Comparison of ENCODE assay signal across 9 cellular contexts in the genomic region with DNA sequence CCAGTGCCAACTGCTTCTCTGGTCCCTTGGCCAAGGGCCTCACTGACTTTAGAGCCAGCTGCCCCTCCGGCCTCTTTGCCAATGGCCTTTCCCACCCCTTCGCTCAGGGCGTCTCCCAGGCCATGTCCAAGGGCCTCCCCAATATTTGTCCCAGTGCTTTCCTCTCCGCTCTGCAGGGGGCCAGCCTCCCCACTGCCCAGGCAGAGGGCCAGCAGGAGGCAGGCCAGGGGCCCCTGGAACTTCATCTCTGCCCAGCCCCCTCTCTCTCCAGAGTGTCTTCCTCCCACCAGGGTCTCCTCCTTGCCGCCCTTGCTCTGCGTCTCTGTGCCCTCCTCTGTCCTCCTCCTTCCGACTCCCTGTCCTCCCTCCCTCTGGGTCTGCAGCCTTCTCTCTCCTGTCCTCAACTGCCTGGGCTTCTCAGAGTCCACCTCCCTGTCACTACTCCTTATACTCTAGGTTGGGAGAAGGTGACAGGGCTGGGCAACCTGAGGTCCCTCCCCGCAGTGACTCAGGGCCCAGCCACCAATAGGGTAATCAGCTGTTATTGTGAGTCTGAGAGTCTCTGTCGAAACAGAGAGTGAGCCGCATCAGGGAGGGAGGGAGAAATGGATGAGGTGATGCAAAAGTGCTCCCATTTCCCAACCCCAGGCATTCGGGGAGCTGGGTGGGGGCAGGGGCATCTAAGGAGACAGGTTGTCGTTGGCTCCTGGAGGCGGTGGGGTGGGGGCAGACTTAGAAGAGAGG. TPM values are rescaled to one million over a fixed set of nuclear protein-coding genes. Genes with fewer than 3 reads are reported as not detected.
A peak's percentile ranks its signal among the peaks of the same experiment; 100 is the strongest.
DNase-seq lines count a peak whose midpoint lies in the region; ATAC-seq, FAIRE-seq and TF ChIP-seq lines count a peak whose summit lies in the region.
"Had no signal": no experiment of that assay in that cellular context is flagged by ENCODE, and none has a peak within 500 bp of the region (broad histone marks: within the 10 kb centered on the region; RNA-seq: fewer than 3 reads in every experiment).

DMKN (minus strand) TSS at position 419 of the 744 bp plus-strand sequence; CDS start at position 245, 174 bp downstream.

- ATAC-seq in stimulated activated effector memory CD8-positive, alpha-beta T cell treated with anti-CD3 and anti-CD28 coated beads, Interleukin-12 subunit alpha, Interleukin-12 subunit beta, amount 100 ng/mL, for 72 hours: peak; percentile 20
- ATAC-seq in HG03095 (IDR thresholded peaks at IDR 0.05; ENCODE audit: unreplicated experiment) (no peak), HG02885 (IDR thresholded peaks at IDR 0.05; ENCODE audit: poor library complexity, unreplicated experiment) (no peak)

- H4K20me1 ChIP-seq in H9 (ENCODE audit: control insufficient read depth, insufficient read depth, insufficient read length): no peaks in the 10 kb centered on the region
- H4K20me1 ChIP-seq in astrocyte (ENCODE audit: insufficient read depth, low read length): no peaks in the 10 kb centered on the region

- POLR2A ChIA-PET in activated CD4-positive, alpha-beta memory T cell treated with anti-CD3 and anti-CD28 coated beads for 36 hours (lab: Charles Lee): no interaction called here

- H3T11ph ChIP-seq in H9 (ENCODE audit: low read length): no peak within 1 kb of the TSS

- no peak within 1 kb of the TSS for H4K8ac ChIP-seq in H9 (replicated peaks; ENCODE audit: insufficient read length, low read depth, low read length)

- H3K4me3 ChIP-seq in astrocyte (ENCODE audit: insufficient read depth, low read depth, low read length) (no peak within 1 kb of the TSS), iPS-18c (ENCODE audit: insufficient read depth, low read depth, low read length) (peak within 1 kb of the TSS; percentile 32)

- H3K9ac ChIP-seq in H9 (ENCODE audit: extremely low read depth, insufficient read length, low read length): no peak within 1 kb of the TSS
- H3K9ac ChIP-seq in astrocyte (ENCODE audit: low read length): no peak within 1 kb of the TSS

- WGBS in H9 (ENCODE audit: extremely low coverage, insufficient read length, low lambda C conversion rate): no CpG with 5 or more reads among the region's 13 CpGs

- CTCF ChIA-PET in activated CD4-positive, alpha-beta memory T cell treated with anti-CD3 and anti-CD28 coated beads for 36 hours (lab: Charles Lee): no interaction called here

- H3K79me2 ChIP-seq in H9 (ENCODE audit: insufficient read depth, low read length) (peaks cover 2% of the 10 kb centered on the region; the same call in 1 of the 2 replicates), astrocyte (ENCODE audit: insufficient read depth, low read length) (no peaks in the 10 kb centered on the region)

- TF ChIP-seq CTCF in H9 (conservative IDR thresholded peaks at IDR 0.05) (no peak), astrocyte (IDR thresholded peaks at IDR 0.05; ENCODE audit: insufficient read depth, low read depth, low read length) (no peak)

- peaks cover 12% of the 10 kb centered on the region for H3K23me2 ChIP-seq in H9 (ENCODE audit: insufficient read length, low read depth, low read length, poor library complexity, severe bottlenecking)

- no peak within 1 kb of the TSS for H2BK120ac ChIP-seq in H9 (ENCODE audit: low read depth, low read length, poor library complexity, severe bottlenecking)

- no peak within 1 kb of the TSS; the same call in 1 of the 2 replicates for H3K14ac ChIP-seq in H9 (ENCODE audit: insufficient read depth, low read length)

- H2BK20ac ChIP-seq in H9 (ENCODE audit: low read depth, low read length, poor library complexity, severe bottlenecking): no peak within 1 kb of the TSS

- no peak within 1 kb of the TSS for H3K4ac ChIP-seq in H9 (ENCODE audit: low read depth, low read length)

- H3K4me2 ChIP-seq in H9 (ENCODE audit: insufficient read depth, insufficient read length, low read length): peak within 1 kb of the TSS; percentile 43
- peak within 1 kb of the TSS; percentile 26 for H3K4me2 ChIP-seq in astrocyte (ENCODE audit: low read length)

- no peak within 1 kb of the TSS for H4K5ac ChIP-seq in H9 (ENCODE audit: insufficient read length, low read depth, low read length)

- H3K27me3 Mint-ChIP-seq in H9 (ENCODE audit: low read depth) (peaks cover 31% of the 10 kb centered on the region), astrocyte (ENCODE audit: low read depth, unreplicated experiment) (peaks cover 16% of the 10 kb centered on the region)
- H3K27me3 Mint-ChIP-seq in activated CD4-positive, alpha-beta memory T cell treated with anti-CD3 and anti-CD28 coated beads for 36 hours: peaks cover 23% of the 10 kb centered on the region

- no peak within 1 kb of the TSS for H2AK5ac ChIP-seq in H9 (ENCODE audit: insufficient read length, low read length)

- H3K56ac ChIP-seq in H9 (ENCODE audit: insufficient read length, low read depth, low read length): no peak within 1 kb of the TSS

- FAIRE-seq in astrocyte (lab: Jason Lieb, UNC): no peak

- H2BK15ac ChIP-seq in H9 (ENCODE audit: low read depth, low read length): no peak within 1 kb of the TSS

- peak within 1 kb of the TSS in 2 of 3 experiments; percentile 3 to 44; a peak in 3 of 7 replicates for H3K27ac Mint-ChIP-seq in H9
- no peak within 1 kb of the TSS for H3K27ac Mint-ChIP-seq in astrocyte (ENCODE audit: unreplicated experiment)
- no peak within 1 kb of the TSS for H3K27ac Mint-ChIP-seq in stimulated activated effector memory CD8-positive, alpha-beta T cell treated with anti-CD3 and anti-CD28 coated beads, Interleukin-12 subunit alpha, Interleukin-12 subunit beta, amount 100 ng/mL, for 72 hours
- no peak within 1 kb of the TSS for H3K27ac Mint-ChIP-seq in activated CD4-positive, alpha-beta memory T cell treated with anti-CD3 and anti-CD28 coated beads for 36 hours

- H3K4me1 Mint-ChIP-seq in H9: peaks cover 18 to 37% of the 10 kb centered on the region in 2 experiments
- peaks cover 11% of the 10 kb centered on the region for H3K4me1 Mint-ChIP-seq in astrocyte (ENCODE audit: low read depth, unreplicated experiment)
- peaks cover 25% of the 10 kb centered on the region for H3K4me1 Mint-ChIP-seq in stimulated activated effector memory CD8-positive, alpha-beta T cell treated with anti-CD3 and anti-CD28 coated beads, Interleukin-12 subunit alpha, Interleukin-12 subunit beta, amount 100 ng/mL, for 72 hours
- peaks cover 13% of the 10 kb centered on the region for H3K4me1 Mint-ChIP-seq in activated CD4-positive, alpha-beta memory T cell treated with anti-CD3 and anti-CD28 coated beads for 36 hours (ENCODE audit: low read depth)

- H3K18ac ChIP-seq in H9 (ENCODE audit: insufficient read length, low read depth, low read length): no peak within 1 kb of the TSS

- H3K9me3 ChIP-seq in H9 (ENCODE audit: control insufficient read depth, low read depth, low read length) (no peaks in the 10 kb centered on the region), astrocyte (ENCODE audit: insufficient read depth, low read depth, low read length) (no peaks in the 10 kb centered on the region), iPS-18c (ENCODE audit: control insufficient read depth, insufficient read depth, low read length) (no peaks in the 10 kb centered on the region)

- no peaks in the 10 kb centered on the region; a peak in 1 of 5 replicates for H3K9me3 Mint-ChIP-seq in H9
- H3K9me3 Mint-ChIP-seq in astrocyte (ENCODE audit: unreplicated experiment): no peaks in the 10 kb centered on the region
- no peaks in the 10 kb centered on the region for H3K9me3 Mint-ChIP-seq in stimulated activated effector memory CD8-positive, alpha-beta T cell treated with anti-CD3 and anti-CD28 coated beads, Interleukin-12 subunit alpha, Interleukin-12 subunit beta, amount 100 ng/mL, for 72 hours
- H3K9me3 Mint-ChIP-seq in activated CD4-positive, alpha-beta memory T cell treated with anti-CD3 and anti-CD28 coated beads for 36 hours: no peaks in the 10 kb centered on the region

- H3K79me1 ChIP-seq in H9 (ENCODE audit: insufficient read depth, low read depth, low read length, poor library complexity, severe bottlenecking): no peaks in the 10 kb centered on the region

- no peak within 1 kb of the TSS for H4K91ac ChIP-seq in H9 (ENCODE audit: insufficient read length, low read depth, low read length)

- H3K27me3 ChIP-seq in H9 (ENCODE audit: insufficient read depth, low read length): no peaks in the 10 kb centered on the region; the same call in none of the 2 replicates
- H3K27me3 ChIP-seq in astrocyte (ENCODE audit: insufficient read depth, low read length): peaks cover 35% of the 10 kb centered on the region

- intact Hi-C loops in activated CD4-positive, alpha-beta memory T cell treated with anti-CD3 and anti-CD28 coated beads for 36 hours (cut with micrococcal nuclease): loop anchor here (5.0 kb wide), 1 partner anchor 34 kb away; the partner anchor contains the start of gene TMEM147

- H2AFZ ChIP-seq in H9 (ENCODE audit: low read length) (no peak within 1 kb of the TSS), astrocyte (ENCODE audit: low read depth, low read length) (peak within 1 kb of the TSS; percentile 47)

- H3K4me3 Mint-ChIP-seq in H9: peak within 1 kb of the TSS in 1 of 2 experiments; percentile 47; a peak in 3 of 5 replicates
- H3K4me3 Mint-ChIP-seq in astrocyte (ENCODE audit: unreplicated experiment): peak within 1 kb of the TSS; percentile 64
- no peak within 1 kb of the TSS for H3K4me3 Mint-ChIP-seq in stimulated activated effector memory CD8-positive, alpha-beta T cell treated with anti-CD3 and anti-CD28 coated beads, Interleukin-12 subunit alpha, Interleukin-12 subunit beta, amount 100 ng/mL, for 72 hours
- H3K4me3 Mint-ChIP-seq in activated CD4-positive, alpha-beta memory T cell treated with anti-CD3 and anti-CD28 coated beads for 36 hours: no peak within 1 kb of the TSS

- no peak within 1 kb of the TSS for H2BK5ac ChIP-seq in H9 (ENCODE audit: insufficient read length, low read length)

- H3K27ac ChIP-seq in H9 (ENCODE audit: insufficient read length, low read depth, low read length) (no peak within 1 kb of the TSS), astrocyte (ENCODE audit: low read depth, low read length) (no peak within 1 kb of the TSS)

- H3K36me3 Mint-ChIP-seq in H9 (ENCODE audit: insufficient read depth in 1 of 3, low read depth in 3 of 3): peaks cover 2 to 3% (median 3%) of the 10 kb centered on the region in 3 experiments; a peak in 6 of 7 replicates
- H3K36me3 Mint-ChIP-seq in astrocyte (ENCODE audit: low read depth, unreplicated experiment): no peaks in the 10 kb centered on the region
- H3K36me3 Mint-ChIP-seq in stimulated activated effector memory CD8-positive, alpha-beta T cell treated with anti-CD3 and anti-CD28 coated beads, Interleukin-12 subunit alpha, Interleukin-12 subunit beta, amount 100 ng/mL, for 72 hours: no peaks in the 10 kb centered on the region
- H3K36me3 Mint-ChIP-seq in activated CD4-positive, alpha-beta memory T cell treated with anti-CD3 and anti-CD28 coated beads for 36 hours: no peaks in the 10 kb centered on the region

- no peaks in the 10 kb centered on the region for H3K36me3 ChIP-seq in astrocyte (ENCODE audit: insufficient read depth, low read length)

- no peak within 1 kb of the TSS for H3K23ac ChIP-seq in H9 (ENCODE audit: insufficient read length, low read depth, low read length)

- DNase-seq in H9 (peak; percentile 61), astrocyte (ENCODE audit: low read depth) (no peak), NCI-H2107 treated with DMSO at 0.1 percent for 48 hours (lab: John Stamatoyannopoulos, UW; ENCODE audit: unreplicated experiment) (no peak)
- DNase-seq in stimulated activated effector memory CD8-positive, alpha-beta T cell treated with anti-CD3 and anti-CD28 coated beads, Interleukin-12 subunit alpha, Interleukin-12 subunit beta, amount 100 ng/mL, for 72 hours (ENCODE audit: low spot score in 2 of 2): no peak
- DNase-seq in activated CD4-positive, alpha-beta memory T cell treated with anti-CD3 and anti-CD28 coated beads for 36 hours: no peak
- DNase-seq: NCI-H524 treated with DMSO at 0.1 percent for 48 hours had no signal

- H2BK12ac ChIP-seq in H9 (ENCODE audit: insufficient read length, low read depth, low read length): no peak within 1 kb of the TSS

- H3K4me1 ChIP-seq in H9 (ENCODE audit: insufficient read depth, low read length) (no peaks in the 10 kb centered on the region), astrocyte (ENCODE audit: insufficient read depth, low read length) (peaks cover 6% of the 10 kb centered on the region)

RNA-seq across cellular contexts. Expression of gene DMKN, which starts in this region (rescaled TPM):
- total RNA-seq in H9 (2021) (267 and 278 TPM in 2 replicates), astrocyte (50.7 and 56.9 TPM in 2 replicates)
- 1 to 10 TPM; 2.1 to 2.4 TPM for total RNA-seq in activated CD4-positive, alpha-beta memory T cell treated with anti-CD3 and anti-CD28 coated beads for 36 hours

Comparison
In these comparisons a context has a peak if more than half of its experiments do, and no peak if none do; other contexts are left out.
1. RNA of gene DMKN (total RNA-seq): 267 to 278 TPM in H9 and 50.7 to 56.9 TPM in astrocyte; 2.1 to 2.4 TPM in activated CD4-positive, alpha-beta memory T cell treated with anti-CD3 and anti-CD28 coated beads for 36 hours; every median in the first group is over 10 times any median in the second.
2. H3K27ac Mint-ChIP-seq: peak in H9 (2 of 3); none in astrocyte (single experiment), stimulated activated effector memory CD8-positive, alpha-beta T cell treated with anti-CD3 and anti-CD28 coated beads, Interleukin-12 subunit alpha, Interleukin-12 subunit beta, amount 100 ng/mL, for 72 hours (single experiment) and activated CD4-positive, alpha-beta memory T cell treated with anti-CD3 and anti-CD28 coated beads for 36 hours (single experiment).